3 cellular contexts compared by ENCODE assay signal in genomic region chr19:325937-326565, GRCh38.
TF ChIP-seq lines count a peak whose summit lies in the region.

No MANE protein-coding gene starts in this region.

TF ChIP-seq in HEK293, 187 proteins besides CTCF, POLR2A, EP300 and RAD21:
- TF ChIP-seq ZNF560 (tag by site-specific recombination; IDR thresholded peaks at IDR 0.05; ENCODE audit: borderline replicate concordance), result no peak
- TF ChIP-seq ZNF157 (tag by site-specific recombination; IDR thresholded peaks at IDR 0.05), result peak; percentile 73
- TF ChIP-seq ZNF747 (tag by site-specific recombination; IDR thresholded peaks at IDR 0.05), result no peak
- TF ChIP-seq PRDM2 (tag by site-specific recombination; IDR thresholded peaks at IDR 0.05; ENCODE audit: borderline replicate concordance), result no peak

TF ChIP-seq in H1, 55 proteins besides CTCF, POLR2A, EP300 and RAD21:
- no peak for TF ChIP-seq MAX (IDR thresholded peaks at IDR 0.05)
- TF ChIP-seq SIN3A (conservative IDR thresholded peaks at IDR 0.05 in 1 of 2, IDR thresholded peaks at IDR 0.05 in 1 of 2; ENCODE audit: low read depth in 1 of 2, low read length in 2 of 2), result no peak
- TF ChIP-seq JUN (IDR thresholded peaks at IDR 0.05; ENCODE audit: low read depth, low read length), result no peak
TF ChIP-seq in H1: peak in this region for 0.

TF ChIP-seq in GM12891, 5 proteins besides CTCF, POLR2A, EP300 and RAD21:
- TF ChIP-seq POLR2AphosphoS5 (IDR thresholded peaks at IDR 0.05; ENCODE audit: low read depth, low read length) (no peak), TAF1 (IDR thresholded peaks at IDR 0.05; ENCODE audit: low read depth, low read length) (no peak), POU2F2 (IDR thresholded peaks at IDR 0.05; ENCODE audit: low read depth, low read length) (no peak), PAX5 (IDR thresholded peaks at IDR 0.05; ENCODE audit: insufficient read depth, low read length, severe bottlenecking) (no peak), SPI1 (IDR thresholded peaks at IDR 0.05; ENCODE audit: low read depth, low read length) (no peak)
